ENCODE assay signal across 8 cellular contexts in the genomic region with DNA sequence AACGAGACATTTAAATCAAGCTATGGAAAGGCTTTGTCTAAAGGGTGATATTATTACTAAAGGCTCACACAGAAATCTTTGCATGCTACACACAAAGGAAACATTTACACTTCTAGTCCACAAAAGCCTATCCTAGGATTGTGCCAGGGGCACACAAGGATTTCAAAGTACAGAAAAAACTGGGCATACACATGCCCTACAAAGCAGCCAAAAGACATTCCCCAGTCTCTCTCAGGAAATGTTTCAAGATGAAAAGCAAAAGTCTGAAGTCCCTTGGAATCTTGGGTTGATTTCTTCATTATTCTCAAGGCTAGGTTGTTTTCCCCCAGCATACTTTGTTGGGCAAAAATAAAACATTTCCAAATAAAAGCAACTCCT. TPM values are rescaled to one million over a fixed set of nuclear protein-coding genes. Genes with fewer than 3 reads are reported as not detected.
DNase-seq lines count a peak whose midpoint lies in the region; ATAC-seq and TF ChIP-seq lines count a peak whose summit lies in the region.

No MANE protein-coding gene starts in this region.

- no peak for TF ChIP-seq CTCF in right atrium auricular region (IDR thresholded peaks at IDR 0.05)
- no peak for TF ChIP-seq CTCF in mammary epithelial cell (conservative IDR thresholded peaks at IDR 0.05 in 1 of 2, IDR thresholded peaks at IDR 0.05 in 1 of 2; ENCODE audit: extremely low read depth in 1 of 2, insufficient read depth in 1 of 2, low read depth in 1 of 2, low read length in 2 of 2)

- H2AFZ ChIP-seq in mammary epithelial cell (ENCODE audit: low read depth, low read length), result no peak overlapping the region

- H3K4me1 ChIP-seq in right atrium auricular region (peaks cover 0 to 39% of the 10 kb centered on the region in 2 donors), mammary epithelial cell (ENCODE audit: insufficient read depth, low read length) (peaks cover 10% of the 10 kb centered on the region)

- H3K27me3 ChIP-seq in right atrium auricular region (no peaks in the 10 kb centered on the region), mammary epithelial cell (ENCODE audit: insufficient read depth, low read length) (no peaks in the 10 kb centered on the region)

- H3K79me2 ChIP-seq in mammary epithelial cell (ENCODE audit: insufficient read depth, low read length), result peaks cover 67% of the 10 kb centered on the region

- in situ Hi-C loops in mammary epithelial cell (cut with MboI; ENCODE audit: low sequenced_read_pairs in 2 of 2), result loop anchor here in 1 of 2 donors (5.0 kb wide), 1 partner anchor 97 kb away; no protein-coding TSS in a partner anchor

- dilution Hi-C loops in mammary epithelial cell (cut with HindIII; ENCODE audit: low sequenced_read_pairs), result no loop called here

- ATAC-seq in Right ventricle myocardium inferior (no peak), GM19463 (IDR thresholded peaks at IDR 0.05; ENCODE audit: unreplicated experiment) (no peak)

- H3K9ac ChIP-seq in mammary epithelial cell (ENCODE audit: insufficient read depth, low read length), result peak overlapping the region; percentile 98

- intact Hi-C loops in Right ventricle myocardium inferior (cut with DNase I) (loop anchor here (5.0 to 10.0 kb wide), 3 partner anchors 94 to 546 kb away; partner anchors contain the start of genes ORC3 and ZNF292), mammary epithelial cell (cut with micrococcal nuclease) (loop anchor here (1.0 to 10.0 kb wide), 3 partner anchors 89 to 244 kb away; no protein-coding TSS in a partner anchor)

- BruUV-seq in mammary epithelial cell (replicated peaks; lab: Mats Ljungman, UMichigan), result TSS peak; percentile 31

- 0% methylated on average over 1 of the region's 1 CpG for WGBS in mammary epithelial cell (ENCODE audit: low coverage, missing lambda C conversion rate)

- no peaks in the 10 kb centered on the region for H3K9me3 ChIP-seq in right atrium auricular region
- H3K9me3 ChIP-seq in mammary epithelial cell (replicated peaks; ENCODE audit: insufficient read depth, low read length), result no peaks in the 10 kb centered on the region

- peak overlapping the region; percentile 78 for H3K4me2 ChIP-seq in mammary epithelial cell (ENCODE audit: insufficient read depth, low read depth, low read length)

- CTCF ChIA-PET in mammary epithelial cell (lab: Charles Lee; ENCODE audit: low non-redundant PET), result no interaction called here

- peak overlapping the region; percentile 99 for H3K27ac ChIP-seq in right atrium auricular region
- peak overlapping the region; percentile 94 for H3K27ac ChIP-seq in mammary epithelial cell (ENCODE audit: insufficient read depth, low read depth, low read length)

- H3K4me3 ChIP-seq in right atrium auricular region (peak overlapping the region; percentile 96 to 98), mammary epithelial cell (replicated peaks in 1 of 3; ENCODE audit: insufficient read depth in 1 of 3, low read depth in 2 of 3, low read length in 3 of 3) (peak overlapping the region; percentile 68 to 90 (median 85))

- DNase-seq in right atrium auricular region (ENCODE audit: low spot score), result no peak
- no peak for DNase-seq in Right ventricle myocardium inferior (ENCODE audit: missing footprints)
- DNase-seq in mammary epithelial cell, result no peak
- DNase-seq in midbrain (lab: John Stamatoyannopoulos, UW), result peak; percentile 19
- DNase-seq in mesenteric fat pad (ENCODE audit: low spot score), result no peak
- DNase-seq in stimulated activated CD4-positive, alpha-beta T cell treated with anti-CD3 and anti-CD28 coated beads, Interleukin-4, amount 100 ng/mL, for 4 hours, result no peak
- no peak for DNase-seq in GM03348 (ENCODE audit: low spot score)

- H3K36me3 ChIP-seq in right atrium auricular region (no peaks in the 10 kb centered on the region), mammary epithelial cell (ENCODE audit: insufficient read depth, low read length) (no peaks in the 10 kb centered on the region)

- H4K20me1 ChIP-seq in mammary epithelial cell (ENCODE audit: insufficient read depth, low read length), result peaks cover 21% of the 10 kb centered on the region

RNA-seq across cellular contexts. Expression of gene AKIRIN2, which starts 1.7 kb away (rescaled TPM):
- total RNA-seq in right atrium auricular region, result 10 to 100 TPM; 27.2 to 29.4 TPM
- 36.1 TPM for total RNA-seq in Right ventricle myocardium inferior
- 10 to 100 TPM; 32.7 to 65.7 TPM for total RNA-seq in mammary epithelial cell
- 23.1 TPM for polyA plus RNA-seq in mammary epithelial cell
- 36.7 TPM for polyA minus RNA-seq in mammary epithelial cell
- 55.7 TPM for total RNA-seq in mesenteric fat pad
